1 cellular context compared by ENCODE assay signal in genomic region chr15:67833504-67834248, GRCh38.
TF ChIP-seq lines count a peak whose summit lies in the region.

No MANE protein-coding gene starts in this region.

TF ChIP-seq in IMR-90, 13 proteins besides CTCF, POLR2A, EP300 and RAD21 (continued from another document):
- TF ChIP-seq ELK1 (IDR thresholded peaks at IDR 0.05; ENCODE audit: borderline replicate concordance, low read depth, low read length) (no peak), MAZ (IDR thresholded peaks at IDR 0.05; ENCODE audit: borderline replicate concordance, low read depth, low read length) (0 out of 2 replicates have a peak, but pooled peaks have one; percentile 29)
